Comparison of ENCODE assay signal across 13 cellular contexts in the genomic region with DNA sequence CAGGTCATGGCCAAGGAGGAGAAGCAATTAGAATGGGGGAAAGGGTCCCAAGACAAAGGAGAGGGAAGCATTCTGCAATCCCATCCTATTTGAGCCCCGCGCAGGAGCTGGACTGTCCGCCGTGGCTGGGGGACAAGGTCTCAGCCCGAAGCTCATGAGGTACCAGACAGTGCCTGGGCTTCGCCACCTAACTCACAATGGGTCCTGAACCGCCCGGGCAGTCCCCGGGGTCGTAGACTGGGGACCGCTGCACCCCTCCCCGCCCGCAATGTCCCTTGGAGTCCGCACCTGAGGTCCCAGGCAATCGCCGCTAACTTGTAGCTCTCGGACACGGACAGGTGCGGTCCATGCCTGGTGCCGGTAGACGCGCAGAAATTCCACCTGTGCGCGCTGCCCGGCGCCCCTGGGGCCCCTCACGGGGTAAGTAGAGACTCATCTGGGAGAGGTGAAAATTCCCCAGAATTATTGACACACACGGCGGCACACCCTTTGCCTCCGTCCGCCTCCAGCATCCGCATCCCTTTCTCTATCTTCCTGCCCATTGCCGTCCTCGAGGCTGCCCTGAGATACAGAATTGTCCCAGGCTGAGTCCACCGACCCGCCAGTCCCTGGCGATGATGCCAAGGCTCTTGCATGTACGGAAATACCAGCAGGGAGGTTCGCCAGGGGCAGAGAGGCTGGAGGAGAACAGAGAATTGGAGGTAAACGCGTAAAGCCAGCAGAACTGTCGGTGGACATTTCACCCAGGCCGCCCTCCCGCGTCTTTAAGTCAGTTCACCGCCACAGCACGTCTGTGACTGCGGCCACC. TPM values are rescaled to one million over a fixed set of nuclear protein-coding genes. Genes with fewer than 3 reads are reported as not detected.
DNase-seq lines count a peak whose midpoint lies in the region; ATAC-seq and TF ChIP-seq lines count a peak whose summit lies in the region.
"Had no signal": no experiment of that assay in that cellular context is flagged by ENCODE, and none has a peak within 500 bp of the region (broad histone marks: within the 10 kb centered on the region; RNA-seq: fewer than 3 reads in every experiment).

No MANE protein-coding gene starts in this region.

- peak; percentile 2 for DNase-seq in NCI-H146 (lab: John Stamatoyannopoulos, UW)
- no peak for DNase-seq in NCI-H146 treated with DMSO at 0.1 percent for 48 hours (lab: John Stamatoyannopoulos, UW; ENCODE audit: unreplicated experiment)
- DNase-seq in endodermal cell: peak; percentile 71
- DNase-seq in lower lobe of right lung: peak; percentile 35
- DNase-seq in upper lobe of left lung: peak in 1 of 2 donors; percentile 72
- no peak for DNase-seq in T-helper 9 cell
- DNase-seq in GM19240 (ENCODE audit: insufficient read length, low spot score): no peak
- DNase-seq: activated gamma-delta T cell; NCI-H1048; stimulated activated CD4-positive, alpha-beta T cell treated with anti-CD3 and anti-CD28 coated beads, Interleukin-4, amount 100 ng/mL, for 1 hour had no signal

- TF ChIP-seq POLR2A in upper lobe of left lung (IDR thresholded peaks at IDR 0.05): no peak

- intact Hi-C loops in lower lobe of right lung (cut with DNase I): no loop called here

- H3K36me3 Mint-ChIP-seq in endodermal cell (ENCODE audit: low read depth): no peaks in the 10 kb centered on the region

- H3K36me3 ChIP-seq in endodermal cell (ENCODE audit: control insufficient read depth, insufficient read depth, low read length) (no peaks in the 10 kb centered on the region), lower lobe of right lung (no peaks in the 10 kb centered on the region), upper lobe of left lung (no peaks in the 10 kb centered on the region)

- TF ChIP-seq CTCF in endodermal cell (conservative IDR thresholded peaks at IDR 0.05) (no peak), lower lobe of right lung (IDR thresholded peaks at IDR 0.05) (no peak), upper lobe of left lung (IDR thresholded peaks at IDR 0.05) (no peak)

- no peak overlapping the region for H3K27ac ChIP-seq in endodermal cell (ENCODE audit: low read depth, low read length)
- H3K27ac ChIP-seq in lower lobe of right lung: no peak overlapping the region
- H3K27ac ChIP-seq in upper lobe of left lung: peak overlapping the region in 1 of 4 donors; percentile 0
- H3K27ac ChIP-seq: A549 had no signal

- H3K4me1 Mint-ChIP-seq in endodermal cell: peaks cover 21% of the 10 kb centered on the region

- H3K27ac Mint-ChIP-seq in endodermal cell: no peak overlapping the region

- no peak for TF ChIP-seq EP300 in upper lobe of left lung (IDR thresholded peaks at IDR 0.05)

- 3 to 5% methylated on average over 19 to 48 of the region's 48 CpGs for WGBS in endodermal cell (ENCODE audit: insufficient coverage in 1 of 2, insufficient read length in 1 of 2), 2 experiments
- WGBS in upper lobe of left lung, 2 donors: 4 to 6% methylated on average over 24 to 43 of the region's 48 CpGs

- H3K9ac ChIP-seq in endodermal cell (ENCODE audit: extremely low read depth, low read length, poor library complexity, severe bottlenecking): no peak overlapping the region

- ATAC-seq in lower lobe of right lung (no peak), upper lobe of left lung (ENCODE audit: low FRiP score in 2 of 2) (peak; percentile 21 to 37), GM21390 (IDR thresholded peaks at IDR 0.05; ENCODE audit: unreplicated experiment) (no peak)
- ATAC-seq: A549 had no signal

- no peaks in the 10 kb centered on the region for H3K9me3 Mint-ChIP-seq in endodermal cell

- H3K27me3 ChIP-seq in endodermal cell (ENCODE audit: control insufficient read depth, insufficient read depth, low read length, poor library complexity, severe bottlenecking) (peaks cover 86% of the 10 kb centered on the region), lower lobe of right lung (ENCODE audit: low read depth) (peaks cover 35% of the 10 kb centered on the region), upper lobe of left lung (peaks cover 0 to 18% (median 5%) of the 10 kb centered on the region in 4 donors)

- H3K9me3 ChIP-seq in endodermal cell (ENCODE audit: control insufficient read depth, low read length) (no peaks in the 10 kb centered on the region), lower lobe of right lung (no peaks in the 10 kb centered on the region), upper lobe of left lung (no peaks in the 10 kb centered on the region)
- H3K9me3 ChIP-seq: A549 had no signal

- H3K4me1 ChIP-seq in endodermal cell (ENCODE audit: control insufficient read depth, insufficient read depth, low read length): peaks cover 7% of the 10 kb centered on the region
- H3K4me1 ChIP-seq in lower lobe of right lung: peaks cover 14% of the 10 kb centered on the region
- peaks cover 15 to 34% (median 26%) of the 10 kb centered on the region in 4 donors for H3K4me1 ChIP-seq in upper lobe of left lung
- H3K4me1 ChIP-seq: A549 had no signal

- H3K4me3 ChIP-seq in endodermal cell (ENCODE audit: low read length): peak overlapping the region; percentile 79
- peak overlapping the region; percentile 46 for H3K4me3 ChIP-seq in lower lobe of right lung
- H3K4me3 ChIP-seq in upper lobe of left lung: peak overlapping the region in 3 of 4 donors; percentile 32 to 56 (median 45)
- H3K4me3 ChIP-seq: A549 had no signal

- peaks cover 80% of the 10 kb centered on the region for H3K27me3 Mint-ChIP-seq in endodermal cell (ENCODE audit: insufficient read depth)

- H3K4me3 Mint-ChIP-seq in endodermal cell: peak overlapping the region; percentile 56

RNA-seq across cellular contexts. Expression of gene CHRM2, which starts 1.7 kb away (rescaled TPM):
- total RNA-seq in endodermal cell: not detected
- 0.07 TPM for polyA plus RNA-seq in endodermal cell (2013, experiment 1 of 2)
- 0.12 TPM for polyA plus RNA-seq in endodermal cell (2013, experiment 2 of 2)
- 2.8 TPM for total RNA-seq in lower lobe of right lung
- 1 to 10 TPM; 1.3 to 8.5 (median 3.0) TPM for total RNA-seq in upper lobe of left lung
- total RNA-seq: T-helper 2 cell treated with Interferon-gamma antibody and Interleukin-4, amounts not matched to agents 100 ng/mL and 5 ng/mL, for 36 hours had no signal
- polyA plus RNA-seq: A549 had no signal

Comparison
In these comparisons a context has a peak if more than half of its experiments do, and no peak if none do; other contexts are left out.
1. DNase-seq: peak in NCI-H146 (single experiment), endodermal cell (single experiment) and lower lobe of right lung (single experiment); none in NCI-H146 treated with DMSO at 0.1 percent for 48 hours (single experiment), T-helper 9 cell (single experiment) and GM19240 (single experiment).
2. ATAC-seq: peak in upper lobe of left lung (2 of 2); none in lower lobe of right lung (0 of 2) and GM21390 (single experiment).
3. Peak in every context shown above with its lines, with median percentiles within 50 percentile points of each other: H3K4me3 ChIP-seq.